In genomic region chr15:52652286-52652685, GRCh38 we compare ENCODE assay signal across 8 cellular contexts. TPM values are rescaled to one million over a fixed set of nuclear protein-coding genes. Genes with fewer than 3 reads are reported as not detected.
A peak's percentile ranks its signal among the peaks of the same experiment; 100 is the strongest.
DNase-seq lines count a peak whose midpoint lies in the region; ATAC-seq and TF ChIP-seq lines count a peak whose summit lies in the region.

No MANE protein-coding gene starts in this region.

- ATAC-seq in naive thymus-derived CD8-positive, alpha-beta T cell: no peak
- ATAC-seq in HG02763 (IDR thresholded peaks at IDR 0.05; ENCODE audit: unreplicated experiment): no peak
- ATAC-seq in HG03139 (IDR thresholded peaks at IDR 0.05; ENCODE audit: unreplicated experiment): no peak

- in situ Hi-C loops in brain microvascular endothelial cell (cut with HindIII; ENCODE audit: low pct_ligation_motif_present, low sequenced_read_pairs): no loop called here

- H3K9me3 ChIP-seq in A673 (ENCODE audit: low read depth, low read length, poor library complexity, severe bottlenecking): no peaks in the 10 kb centered on the region

- DNase-seq in A673 (ENCODE audit: low spot score) (no peak), HFFc6 (no peak), brain microvascular endothelial cell (no peak), NCI-H128 (lab: John Stamatoyannopoulos, UW; ENCODE audit: unreplicated experiment) (no peak), mucosa of gallbladder (ENCODE audit: low spot score) (no peak)
- DNase-seq in naive thymus-derived CD8-positive, alpha-beta T cell: no peak

- CTCF ChIA-PET in A673 (lab: Charles Lee): no interaction called here

- POLR2A ChIA-PET in A673 (lab: Charles Lee; ENCODE audit: low non-redundant PET): no interaction called here
- POLR2A ChIA-PET in naive thymus-derived CD8-positive, alpha-beta T cell (lab: Charles Lee): no interaction called here

- peaks cover 56% of the 10 kb centered on the region for H3K4me1 Mint-ChIP-seq in HFFc6 (ENCODE audit: low read depth)
- peaks cover 5 to 23% (median 18%) of the 10 kb centered on the region in 4 donors for H3K4me1 Mint-ChIP-seq in naive thymus-derived CD8-positive, alpha-beta T cell

- peak overlapping the region; percentile 1 for H3K27ac ChIP-seq in A673 (ENCODE audit: low read depth, low read length, poor library complexity, severe bottlenecking)
- H3K27ac ChIP-seq in brain microvascular endothelial cell: peak overlapping the region; percentile 94

- no TSS peak for BruUV-seq in A673 (replicated peaks; lab: Mats Ljungman, UMichigan)

- H3K4me3 ChIP-seq in A673 (ENCODE audit: low read depth, low read length, poor library complexity, severe bottlenecking) (peak overlapping the region; percentile 35), brain microvascular endothelial cell (ENCODE audit: low read depth, low read length) (no peak overlapping the region)

- H3K27me3 ChIP-seq in A673 (replicated peaks; ENCODE audit: insufficient read depth, low read depth, low read length, poor library complexity) (no peaks in the 10 kb centered on the region), brain microvascular endothelial cell (replicated peaks) (no peaks in the 10 kb centered on the region)

- H3K36me3 Mint-ChIP-seq in HFFc6 (ENCODE audit: low read depth): peaks cover 19% of the 10 kb centered on the region
- peaks cover 0 to 56% (median 13%) of the 10 kb centered on the region in 3 donors for H3K36me3 Mint-ChIP-seq in naive thymus-derived CD8-positive, alpha-beta T cell

- H3K27me3 Mint-ChIP-seq in HFFc6 (ENCODE audit: insufficient read depth): no peaks in the 10 kb centered on the region
- H3K27me3 Mint-ChIP-seq in naive thymus-derived CD8-positive, alpha-beta T cell: no peaks in the 10 kb centered on the region

- no peaks in the 10 kb centered on the region for H3K36me3 ChIP-seq in A673 (ENCODE audit: insufficient read depth, low read length, poor library complexity, severe bottlenecking)
- no peaks in the 10 kb centered on the region for H3K36me3 ChIP-seq in brain microvascular endothelial cell (replicated peaks)

- peak overlapping the region; percentile 67; the same call in 1 of the 2 replicates for H3K4me3 Mint-ChIP-seq in HFFc6
- peak overlapping the region in 1 of 10 donors; percentile 23 for H3K4me3 Mint-ChIP-seq in naive thymus-derived CD8-positive, alpha-beta T cell

- H3K4me1 ChIP-seq in A673 (ENCODE audit: insufficient read depth, low read length, poor library complexity, severe bottlenecking): peaks cover 22% of the 10 kb centered on the region

- H3K27ac Mint-ChIP-seq in HFFc6: peak overlapping the region; percentile 97
- H3K27ac Mint-ChIP-seq in naive thymus-derived CD8-positive, alpha-beta T cell: peak overlapping the region in 7 of 10 donors; percentile 6 to 69 (median 56)

- no peaks in the 10 kb centered on the region for H3K9me3 Mint-ChIP-seq in HFFc6
- H3K9me3 Mint-ChIP-seq in naive thymus-derived CD8-positive, alpha-beta T cell: no peaks in the 10 kb centered on the region

- intact Hi-C loops in A673 (cut with micrococcal nuclease; ENCODE audit: unreplicated experiment): no loop called here

- no peak for TF ChIP-seq CTCF in A673 (conservative IDR thresholded peaks at IDR 0.05; ENCODE audit: low read depth, low read length)
- TF ChIP-seq CTCF in HFFc6 (IDR thresholded peaks at IDR 0.05): no peak
- TF ChIP-seq CTCF in brain microvascular endothelial cell (IDR thresholded peaks at IDR 0.05; ENCODE audit: low read depth, low read length, missing control alignments): no peak

RNA-seq across cellular contexts. Expression of gene ATOSA, which starts 26.9 kb away (rescaled TPM):
- total RNA-seq in A673 (2021): 5.3 and 6.1 TPM in 2 replicates
- 10 to 100 TPM; 17.3 to 28.2 (median 22.0) TPM for total RNA-seq in HFFc6 (2021; fragmentation: NEBNext Ultra II Directional; extraction: Animal tissue kit (Norgen Biotek cat#: 25700))
- 100 to 1,000 TPM; 101 TPM for total RNA-seq in naive thymus-derived CD8-positive, alpha-beta T cell
- polyA plus RNA-seq in naive thymus-derived CD8-positive, alpha-beta T cell: 10 to 100 TPM in 1 of 3 donors, 1 to 10 TPM in 2; 9.0 to 13.1 (median 9.6) TPM
- total RNA-seq in mucosa of gallbladder: 40.4 TPM
